19 cellular contexts compared by ENCODE assay signal in the genomic region with DNA sequence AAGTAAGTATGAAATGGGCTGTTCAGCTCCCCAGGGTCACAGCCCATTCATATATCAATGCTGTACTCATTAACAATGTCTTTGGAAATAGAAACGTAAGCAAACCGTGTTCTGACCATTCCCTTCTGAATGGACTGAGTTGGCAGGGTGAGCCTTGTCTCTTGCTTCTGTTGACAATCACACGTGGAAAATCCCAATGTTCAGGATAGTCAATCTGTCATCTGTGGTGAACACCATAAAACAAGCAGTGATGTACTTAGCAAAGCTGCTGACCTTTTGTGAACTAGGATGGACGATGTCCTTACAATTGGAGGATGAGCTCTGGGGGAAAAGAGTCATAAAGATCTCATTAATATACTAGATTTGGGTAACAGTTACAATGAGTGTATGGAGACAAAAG.
DNase-seq lines count a peak whose midpoint lies in the region; ATAC-seq, FAIRE-seq and TF ChIP-seq lines count a peak whose summit lies in the region.
"Had no signal": no experiment of that assay in that cellular context is flagged by ENCODE, and none has a peak within 500 bp of the region (broad histone marks: within the 10 kb centered on the region; RNA-seq: fewer than 3 reads in every experiment).

No MANE protein-coding gene starts in this region.

- no peak for TF ChIP-seq EP300 in esophagus muscularis mucosa (IDR thresholded peaks at IDR 0.05)
- no peak for TF ChIP-seq EP300 in sigmoid colon (IDR thresholded peaks at IDR 0.05)

- H3K4me1 ChIP-seq in esophagus muscularis mucosa (peaks cover 7 to 57% (median 43%) of the 10 kb centered on the region in 4 donors), sigmoid colon (peaks cover 0 to 79% (median 55%) of the 10 kb centered on the region in 4 donors)

- no peaks in the 10 kb centered on the region for H3K27me3 ChIP-seq in esophagus muscularis mucosa
- H3K27me3 ChIP-seq in sigmoid colon, result no peaks in the 10 kb centered on the region
- H3K27me3 ChIP-seq: BLaER1 had no signal

- DNase-seq in NCI-H1694 treated with DMSO at 0.1 percent for 48 hours (lab: John Stamatoyannopoulos, UW) (peak; percentile 43), NCI-H1694 (lab: John Stamatoyannopoulos, UW) (no peak), NCI-H69 (lab: John Stamatoyannopoulos, UW) (peak; percentile 82), esophagus muscularis mucosa (ENCODE audit: extremely low spot score) (no peak), sigmoid colon (no peak), GM19239 (ENCODE audit: insufficient read length, low spot score) (no peak)
- DNase-seq: 8988T; AML-193; Caco-2; CD8-positive, alpha-beta memory T cell; DMS79 had no signal

- no peak overlapping the region for H3K4me3 ChIP-seq in esophagus muscularis mucosa
- H3K4me3 ChIP-seq in sigmoid colon, result no peak overlapping the region
- H3K4me3 ChIP-seq: BLaER1, HAP-1 had no signal

- no peak for FAIRE-seq in GM19239 (lab: Jason Lieb, UNC)
- FAIRE-seq: G401.6, GM12891, H1 had no signal

- H3K27ac ChIP-seq in esophagus muscularis mucosa (replicated peaks in 1 of 4), result peak overlapping the region in 3 of 4 donors; percentile 2 to 20 (median 12)
- H3K27ac ChIP-seq in sigmoid colon, result peak overlapping the region in 3 of 4 donors; percentile 73 to 80 (median 76)
- H3K27ac ChIP-seq: BLaER1, HL-60 had no signal

- H3K9me3 ChIP-seq in esophagus muscularis mucosa (no peaks in the 10 kb centered on the region), sigmoid colon (no peaks in the 10 kb centered on the region)
- H3K9me3 ChIP-seq: BLaER1, Caco-2, HAP-1 had no signal

- H3K36me3 ChIP-seq in esophagus muscularis mucosa (no peaks in the 10 kb centered on the region), sigmoid colon (no peaks in the 10 kb centered on the region)
- H3K36me3 ChIP-seq: BLaER1, HAP-1 had no signal

- 47% methylated on average over 4 of the region's 4 CpGs for WGBS in esophagus muscularis mucosa
- WGBS in sigmoid colon, 2 donors, result 50 to 74% methylated on average over 4 of the region's 4 CpGs

- intact Hi-C loops in esophagus muscularis mucosa (cut with DNase I) (no loop called here), sigmoid colon (cut with DNase I) (loop anchor here (5.0 to 10.0 kb wide), 3 partner anchors 606 to 1023 kb away; a partner anchor contains a TSS)

- no peak for TF ChIP-seq POLR2A in esophagus muscularis mucosa (IDR thresholded peaks at IDR 0.05; ENCODE audit: low read depth)
- no peak for TF ChIP-seq POLR2A in sigmoid colon (IDR thresholded peaks at IDR 0.05)

- TF ChIP-seq CTCF in esophagus muscularis mucosa (IDR thresholded peaks at IDR 0.05) (no peak), sigmoid colon (IDR thresholded peaks at IDR 0.05) (no peak)

- ATAC-seq in HG02798 (IDR thresholded peaks at IDR 0.05; ENCODE audit: poor library complexity, unreplicated experiment) (no peak), HG03159 (IDR thresholded peaks at IDR 0.05; ENCODE audit: unreplicated experiment) (no peak)

Comparison
In these comparisons a context has a peak if more than half of its experiments do, and no peak if none do; other contexts are left out.
1. DNase-seq: peak in NCI-H1694 treated with DMSO at 0.1 percent for 48 hours (single experiment) and NCI-H69 (single experiment); none in NCI-H1694 (single experiment), esophagus muscularis mucosa (single experiment), sigmoid colon (single experiment) and GM19239 (single experiment).